ENCODE assay signal across 7 cellular contexts in the genomic region with DNA sequence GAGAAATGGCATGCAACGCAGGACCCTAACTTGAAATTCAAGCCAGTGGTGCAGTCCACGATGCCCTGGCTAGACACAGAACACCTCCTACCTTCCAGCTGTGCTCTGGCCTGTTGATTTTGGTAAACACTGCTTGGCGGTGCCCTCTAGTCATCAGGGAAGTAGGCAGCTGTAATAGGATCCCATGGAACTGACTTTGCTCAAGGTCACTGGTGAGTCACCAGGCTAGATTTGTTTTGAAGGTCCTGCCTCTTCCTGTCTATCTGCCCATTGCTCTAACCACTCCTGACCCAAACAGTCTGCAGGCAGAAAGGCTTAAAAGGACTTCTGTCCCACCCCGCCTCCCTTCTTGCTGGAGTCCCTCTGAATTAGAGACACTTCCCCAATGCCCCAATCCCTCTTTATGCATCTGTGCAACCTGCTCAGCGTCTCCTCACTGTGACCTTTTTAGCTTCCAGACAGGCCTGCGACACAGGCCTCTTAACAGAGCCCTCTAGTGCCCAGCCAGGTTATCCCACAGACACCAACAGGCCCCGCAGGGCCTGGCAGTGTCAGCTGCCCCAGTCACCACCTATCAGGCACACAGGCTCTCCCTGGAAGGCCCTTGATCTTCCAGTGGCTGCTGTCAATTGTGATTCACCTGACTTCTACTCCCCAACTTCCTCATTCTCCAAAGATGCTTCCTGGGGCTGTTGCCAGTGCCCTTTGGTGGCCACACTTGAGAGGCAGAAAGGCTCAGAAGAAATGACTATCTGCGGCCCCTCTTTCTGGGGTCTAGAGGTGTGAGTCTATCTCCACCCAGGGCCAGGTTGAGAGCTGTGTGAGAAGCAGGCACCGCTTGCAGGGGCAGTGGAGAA. TPM values are rescaled to one million over a fixed set of nuclear protein-coding genes. Genes with fewer than 3 reads are reported as not detected.
A peak's percentile ranks its signal among the peaks of the same experiment; 100 is the strongest.
DNase-seq lines count a peak whose midpoint lies in the region; FAIRE-seq and TF ChIP-seq lines count a peak whose summit lies in the region.

No MANE protein-coding gene starts in this region.

- H3K27ac ChIP-seq in HUES6 (ENCODE audit: low read depth, low read length): peak overlapping the region; percentile 27
- peak overlapping the region; percentile 90 to 93 for H3K27ac ChIP-seq in kidney (ENCODE audit: low read depth in 2 of 2, low read length in 2 of 2)

- DNase-seq in GM10266 (ENCODE audit: extremely low spot score) (peak; percentile 72), SHP77 treated with DMSO at 0.1 percent for 48 hours (lab: John Stamatoyannopoulos, UW) (peak; percentile 89), T47D (ENCODE audit: low read depth in 1 of 2, low spot score in 1 of 2) (peak; percentile 54 to 72), kidney (no peak), superior temporal gyrus (ENCODE audit: extremely low spot score) (no peak)
- DNase-seq in stimulated activated CD4-positive, alpha-beta T cell treated with anti-CD3 and anti-CD28 coated beads, Interleukin-2, amount 100 ng/mL, for 24 hours: peak; percentile 27 to 28

- intact Hi-C loops in kidney (cut with DNase I): no loop called here

- H3K36me3 ChIP-seq in HUES6 (ENCODE audit: control insufficient read depth, insufficient read depth, low read length) (peaks cover 26% of the 10 kb centered on the region), kidney (ENCODE audit: control insufficient read depth in 1 of 2, insufficient read depth in 2 of 2, low read length in 2 of 2) (peaks cover 6 to 7% of the 10 kb centered on the region in 2 donors)

- H3K4me1 ChIP-seq in HUES6 (ENCODE audit: control insufficient read depth, insufficient read depth, low read length): peaks cover 28% of the 10 kb centered on the region
- H3K4me1 ChIP-seq in kidney (ENCODE audit: control insufficient read depth in 1 of 2, insufficient read depth in 1 of 2, low read depth in 1 of 2, low read length in 2 of 2): peaks cover 57 to 59% of the 10 kb centered on the region in 2 donors

- FAIRE-seq in kidney (lab: Jason Lieb, UNC): no peak

- H3K9me3 ChIP-seq in HUES6 (ENCODE audit: control insufficient read depth, insufficient read depth, low read depth, low read length) (no peaks in the 10 kb centered on the region), kidney (ENCODE audit: control insufficient read depth in 1 of 2, low read length in 2 of 2) (no peaks in the 10 kb centered on the region)

- in situ Hi-C loops in T47D (cut with HindIII; ENCODE audit: low pct_unique_long_range_greater_than_20kb, low sequenced_read_pairs): no loop called here

- TF ChIP-seq CTCF in GM10266 (IDR thresholded peaks at IDR 0.05; ENCODE audit: control insufficient read depth, insufficient read depth, low read depth, missing control alignments) (peak; percentile 57), kidney (IDR thresholded peaks at IDR 0.05; ENCODE audit: borderline replicate concordance, extremely low read depth, insufficient read depth) (no peak)

- H3K27me3 ChIP-seq in HUES6 (ENCODE audit: control insufficient read depth, insufficient read depth, low read length): no peaks in the 10 kb centered on the region

- H3K4me3 ChIP-seq in HUES6 (ENCODE audit: low read depth, low read length) (no peak overlapping the region; the same call in 1 of the 2 replicates), kidney (ENCODE audit: low read length in 2 of 2) (peak overlapping the region; percentile 3 to 21)

- H3K9ac ChIP-seq in HUES6 (ENCODE audit: low read length): peak overlapping the region; percentile 7
- peak overlapping the region; percentile 29 to 70 for H3K9ac ChIP-seq in kidney (ENCODE audit: low read length in 2 of 2)

RNA-seq across cellular contexts. Expression of gene TMEM127, which starts 5.2 kb away (rescaled TPM):
- 72.3 TPM for total RNA-seq in kidney
- 37.4 TPM for polyA plus RNA-seq in kidney (ENCODE audit: insufficient read depth, low read depth, low replicate concordance)

RNA-seq across cellular contexts. Expression of gene CIAO1, which starts 5.4 kb away (rescaled TPM):
- 63.0 TPM for total RNA-seq in kidney
- polyA plus RNA-seq in kidney (ENCODE audit: insufficient read depth, low read depth, low replicate concordance): 48.2 TPM

RNA-seq across cellular contexts. Expression of gene SNRNP200, which starts 44.7 kb away (rescaled TPM):
- total RNA-seq in kidney: 118 TPM
- 46.7 TPM for polyA plus RNA-seq in kidney (ENCODE audit: insufficient read depth, low read depth, low replicate concordance)

RNA-seq across cellular contexts. Expression of gene STARD7, which starts 52.0 kb away (rescaled TPM):
- total RNA-seq in kidney: 112 TPM
- polyA plus RNA-seq in kidney (ENCODE audit: insufficient read depth, low read depth, low replicate concordance): 96.6 TPM

Comparison
In these comparisons a context has a peak if more than half of its experiments do, and no peak if none do; other contexts are left out.
1. DNase-seq: peak in GM10266 (single experiment), SHP77 treated with DMSO at 0.1 percent for 48 hours (single experiment), T47D (2 of 2) and stimulated activated CD4-positive, alpha-beta T cell treated with anti-CD3 and anti-CD28 coated beads, Interleukin-2, amount 100 ng/mL, for 24 hours (2 of 2); none in kidney (single experiment) and superior temporal gyrus (single experiment).